23 cellular contexts compared by ENCODE assay signal in genomic region chr5:98736753-98737152, GRCh38.
"Had no signal": no experiment of that assay in that cellular context is flagged by ENCODE, and none has a peak within 500 bp of the region (broad histone marks: within the 10 kb centered on the region; RNA-seq: fewer than 3 reads in every experiment).

No MANE protein-coding gene starts in this region.

- H3K27me3 Mint-ChIP-seq: progenitor cell of endocrine pancreas had no signal

- FAIRE-seq: urothelium cell line had no signal

- H3K9me3 ChIP-seq: ovary, suprapubic skin, thoracic aorta, upper lobe of right lung had no signal

- DNase-seq: islet precursor cell; left ventricle myocardium inferior; mesendoderm; naive B cell; ovary; spleen; stimulated activated CD4-positive, alpha-beta T cell treated with anti-CD3 and anti-CD28 coated beads, Interleukin-4, amount 100 ng/mL, for 24 hours; stimulated activated naive CD4-positive, alpha-beta T cell; tibial artery; trophoblast cell; upper lobe of right lung had no signal

- H3K36me3 Mint-ChIP-seq: mesothelial cell of epicardium; stimulated activated effector memory CD8-positive, alpha-beta T cell treated with anti-CD3 and anti-CD28 coated beads, Interleukin-12 subunit alpha, Interleukin-12 subunit beta, amount 100 ng/mL, for 72 hours had no signal

- H3K27ac ChIP-seq: hepatocyte, left ventricle myocardium inferior, ovary, right atrium auricular region, skin epidermis, spleen, suprapubic skin, thoracic aorta, tibial artery, upper lobe of right lung had no signal

- H3K79me2 ChIP-seq: hepatocyte had no signal

- H2AFZ ChIP-seq: hepatocyte had no signal

- H3K27me3 ChIP-seq: hepatocyte, ovary, right atrium auricular region, suprapubic skin, tibial artery, upper lobe of right lung had no signal

- H3K4me3 Mint-ChIP-seq: mesothelial cell of epicardium; natural killer cell treated with Interleukin-12 subunit alpha and Interleukin-12 subunit beta and Interleukin-15 and Interleukin-18, amount 100 ng/mL, for 72 hours; stimulated activated effector memory CD8-positive, alpha-beta T cell treated with anti-CD3 and anti-CD28 coated beads, Interleukin-12 subunit alpha, Interleukin-12 subunit beta, amount 100 ng/mL, for 72 hours; stimulated activated naive CD8-positive, alpha-beta T cell treated with anti-CD3 and anti-CD28 coated beads, Interleukin-15, Interleukin-2, amounts not matched to agents 100 ng/mL and 50 ng/mL, for 24 hours had no signal

- H3K4me3 ChIP-seq: hepatocyte, left ventricle myocardium inferior, lung, ovary, right atrium auricular region, skin epidermis, spleen, suprapubic skin, thoracic aorta, tibial artery, upper lobe of right lung had no signal

- H3K4me1 Mint-ChIP-seq: mesothelial cell of epicardium; naive B cell; stimulated activated effector memory CD8-positive, alpha-beta T cell treated with anti-CD3 and anti-CD28 coated beads, Interleukin-12 subunit alpha, Interleukin-12 subunit beta, amount 100 ng/mL, for 72 hours had no signal

- H3K4me2 ChIP-seq: hepatocyte had no signal

- H3K27ac Mint-ChIP-seq: mesothelial cell of epicardium; naive B cell; natural killer cell treated with Interleukin-12 subunit alpha and Interleukin-12 subunit beta and Interleukin-15 and Interleukin-18, amount 100 ng/mL, for 72 hours; progenitor cell of endocrine pancreas; stimulated activated effector memory CD8-positive, alpha-beta T cell treated with anti-CD3 and anti-CD28 coated beads, Interleukin-12 subunit alpha, Interleukin-12 subunit beta, amount 100 ng/mL, for 72 hours; stimulated activated naive CD8-positive, alpha-beta T cell treated with anti-CD3 and anti-CD28 coated beads, Interleukin-15, Interleukin-2, amounts not matched to agents 100 ng/mL and 50 ng/mL, for 24 hours had no signal

- H3K36me3 ChIP-seq: left ventricle myocardium inferior, ovary, right atrium auricular region, spleen, suprapubic skin, thoracic aorta, tibial artery, upper lobe of right lung had no signal

- H3K4me1 ChIP-seq: left ventricle myocardium inferior, right atrium auricular region, spleen, suprapubic skin, tibial artery, upper lobe of right lung had no signal
